In the genomic region with DNA sequence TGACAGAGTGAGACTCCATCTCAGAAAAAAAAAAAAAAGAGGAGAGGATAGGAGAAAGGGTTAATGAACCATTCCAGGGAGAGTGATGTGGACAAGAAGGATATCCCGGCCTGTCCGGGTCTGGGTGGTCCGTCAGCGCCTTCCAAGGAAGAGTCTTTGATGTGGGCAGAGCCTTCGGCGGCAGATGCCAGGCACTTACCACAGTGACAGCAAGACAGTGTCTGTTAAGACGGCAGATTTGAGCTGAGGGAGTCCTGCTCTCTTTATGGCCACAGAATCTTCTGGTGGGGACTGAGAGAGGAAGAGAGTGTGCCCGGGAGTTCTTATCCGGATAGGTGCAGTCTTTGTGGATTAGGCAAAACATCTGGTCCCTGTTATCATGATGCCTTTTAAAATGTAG, we compare ENCODE assay signal across 26 cellular contexts.
DNase-seq lines count a peak whose midpoint lies in the region; ATAC-seq and TF ChIP-seq lines count a peak whose summit lies in the region.
"Had no signal": no experiment of that assay in that cellular context is flagged by ENCODE, and none has a peak within 500 bp of the region (broad histone marks: within the 10 kb centered on the region; RNA-seq: fewer than 3 reads in every experiment).

No MANE protein-coding gene starts in this region.

- TF ChIP-seq CTCF in right atrium auricular region (IDR thresholded peaks at IDR 0.05) (no peak), DND-41 (IDR thresholded peaks at IDR 0.05; ENCODE audit: borderline replicate concordance, extremely low read depth, low read length, poor library complexity, severe bottlenecking) (no peak), PC-9 (conservative IDR thresholded peaks at IDR 0.05) (no peak), A673 (conservative IDR thresholded peaks at IDR 0.05; ENCODE audit: low read depth, low read length) (no peak)

- POLR2A ChIA-PET in PC-9 (lab: Charles Lee; ENCODE audit: unreplicated experiment) (no interaction called here), A673 (lab: Charles Lee; ENCODE audit: low non-redundant PET) (no interaction called here)

- CTCF ChIA-PET in PC-9 (lab: Charles Lee): no interaction called here
- CTCF ChIA-PET in A673 (lab: Charles Lee): no interaction called here

- H3K4me2 ChIP-seq in DND-41 (ENCODE audit: insufficient read depth, low read length) (no peak overlapping the region), PC-9 (no peak overlapping the region)

- H3K9me3 ChIP-seq in right atrium auricular region (no peaks in the 10 kb centered on the region), DND-41 (ENCODE audit: insufficient read depth, low read length, severe bottlenecking) (no peaks in the 10 kb centered on the region), PC-9 (ENCODE audit: insufficient read depth, low read depth) (no peaks in the 10 kb centered on the region), A673 (ENCODE audit: low read depth, low read length, poor library complexity, severe bottlenecking) (no peaks in the 10 kb centered on the region)

- DNase-seq in Right ventricle myocardium inferior (ENCODE audit: missing footprints) (peak; percentile 28), right atrium auricular region (ENCODE audit: low spot score) (no peak), DND-41 (peak; percentile 10), RPMI7951 (ENCODE audit: low read depth) (peak; percentile 69), retina (peak; percentile 32), PC-9 (no peak), A673 (ENCODE audit: low spot score) (no peak)
- DNase-seq: Calu3; DMS79 treated with DMSO at 0.1 percent for 48 hours; HCEC 1CT; KBM-7; MV-4-11; NCI-H1105 treated with DMSO at 0.1 percent for 48 hours; NCI-H146; NCI-H1930; NCI-H2107; NCI-H226; NCI-H510A; NCI-H748 treated with DMSO at 0.1 percent for 48 hours; NK-92 treated with Interleukin-12 subunit alpha and Interleukin-12 subunit beta, amount 100 ng/mL, for 24 hours; PC-3; SIG-M5; T-helper 1 cell had no signal

- ATAC-seq in Right ventricle myocardium inferior: no peak
- ATAC-seq in DND-41 (ENCODE audit: insufficient read depth, low read depth): peak; percentile 33; the same call in 1 of the 3 replicates
- ATAC-seq: HepG2, PC-3 had no signal

- no peak overlapping the region for H3K4me3 ChIP-seq in right atrium auricular region
- H3K4me3 ChIP-seq in DND-41 (ENCODE audit: low read depth in 1 of 2, low read length in 2 of 2): no peak overlapping the region
- no peak overlapping the region for H3K4me3 ChIP-seq in PC-9
- no peak overlapping the region for H3K4me3 ChIP-seq in A673 (ENCODE audit: low read depth, low read length, poor library complexity, severe bottlenecking)

- H3K9ac ChIP-seq in DND-41 (ENCODE audit: low read depth, low read length): no peak overlapping the region

- BruUV-seq in PC-9 (replicated peaks; lab: Mats Ljungman, UMichigan) (no TSS peak), A673 (replicated peaks; lab: Mats Ljungman, UMichigan) (no TSS peak)

- H3K4me1 ChIP-seq in right atrium auricular region (peaks cover 0 to 31% of the 10 kb centered on the region in 2 donors), DND-41 (ENCODE audit: insufficient read depth, low read length) (no peaks in the 10 kb centered on the region), PC-9 (replicated peaks; ENCODE audit: insufficient read depth) (no peaks in the 10 kb centered on the region), A673 (ENCODE audit: insufficient read depth, low read length, poor library complexity, severe bottlenecking) (no peaks in the 10 kb centered on the region)

- H3K27me3 ChIP-seq in right atrium auricular region (no peaks in the 10 kb centered on the region), DND-41 (ENCODE audit: insufficient read depth, low read length, poor library complexity) (peaks cover 36% of the 10 kb centered on the region), PC-9 (ENCODE audit: insufficient read depth, low read depth) (no peaks in the 10 kb centered on the region), A673 (replicated peaks; ENCODE audit: insufficient read depth, low read depth, low read length, poor library complexity) (peaks cover 44% of the 10 kb centered on the region)

- H3K9me2 ChIP-seq in PC-9 (ENCODE audit: insufficient read depth): no peaks in the 10 kb centered on the region

- no peak overlapping the region for H2AFZ ChIP-seq in DND-41 (ENCODE audit: low read depth, low read length)
- H2AFZ ChIP-seq in PC-9: no peak overlapping the region

- no peaks in the 10 kb centered on the region for H3F3A ChIP-seq in PC-9 (ENCODE audit: insufficient read depth, low read depth)

- H3K36me3 ChIP-seq in right atrium auricular region (no peaks in the 10 kb centered on the region), DND-41 (ENCODE audit: insufficient read depth, low read length) (no peaks in the 10 kb centered on the region), PC-9 (ENCODE audit: low read depth) (no peaks in the 10 kb centered on the region), A673 (ENCODE audit: insufficient read depth, low read length, poor library complexity, severe bottlenecking) (no peaks in the 10 kb centered on the region)

- intact Hi-C loops in Right ventricle myocardium inferior (cut with DNase I): no loop called here
- intact Hi-C loops in PC-9 (cut with micrococcal nuclease; ENCODE audit: unreplicated experiment): no loop called here
- intact Hi-C loops in A673 (cut with micrococcal nuclease; ENCODE audit: unreplicated experiment): no loop called here

- no peaks in the 10 kb centered on the region for H4K20me1 ChIP-seq in DND-41 (ENCODE audit: insufficient read depth, low read length)
- no peaks in the 10 kb centered on the region for H4K20me1 ChIP-seq in PC-9 (ENCODE audit: insufficient read depth)

- H3K79me2 ChIP-seq in DND-41 (ENCODE audit: insufficient read depth, low read length) (no peaks in the 10 kb centered on the region), PC-9 (ENCODE audit: low read depth) (no peaks in the 10 kb centered on the region)

- H3K27ac ChIP-seq in right atrium auricular region (no peak overlapping the region), DND-41 (ENCODE audit: low read length) (no peak overlapping the region), PC-9 (no peak overlapping the region), A673 (ENCODE audit: low read depth, low read length, poor library complexity, severe bottlenecking) (no peak overlapping the region)
- H3K27ac ChIP-seq: HL-60, RWPE1 had no signal

Comparison
In these comparisons a context has a peak if more than half of its experiments do, and no peak if none do; other contexts are left out.
1. DNase-seq: peak in Right ventricle myocardium inferior (single experiment), DND-41 (single experiment), RPMI7951 (single experiment) and retina (single experiment); none in right atrium auricular region (single experiment), PC-9 (0 of 2) and A673 (single experiment).